In the genomic region with DNA sequence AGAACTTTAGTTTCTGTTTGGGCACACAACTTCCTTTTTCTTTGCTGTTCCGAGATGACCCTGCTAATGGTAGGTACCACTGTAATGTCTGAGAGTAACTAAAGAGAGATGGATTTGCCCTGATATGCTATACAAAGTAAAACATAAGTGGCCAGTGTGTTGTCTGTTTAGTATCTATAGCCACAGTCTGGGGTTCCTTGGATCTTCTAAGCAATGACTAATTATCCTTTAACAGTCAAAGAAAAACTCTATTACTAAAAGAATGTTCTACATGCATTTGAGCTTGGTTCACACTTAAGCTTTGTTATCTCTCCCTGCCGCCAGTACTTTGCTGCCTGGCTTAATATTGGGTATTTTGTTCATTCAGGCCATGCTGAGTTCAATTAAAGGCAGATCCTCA, we compare ENCODE assay signal across 21 cellular contexts.
DNase-seq lines count a peak whose midpoint lies in the region; ATAC-seq, FAIRE-seq and TF ChIP-seq lines count a peak whose summit lies in the region.
"Had no signal": no experiment of that assay in that cellular context is flagged by ENCODE, and none has a peak within 500 bp of the region (broad histone marks: within the 10 kb centered on the region; RNA-seq: fewer than 3 reads in every experiment).

No MANE protein-coding gene starts in this region.

- no peak overlapping the region for H2BK120ac ChIP-seq in neuronal stem cell (ENCODE audit: low read depth, low read length)

- no peak overlapping the region for H3K14ac ChIP-seq in neuronal stem cell (ENCODE audit: low read length)

- WGBS in right cardiac atrium = 60% methylated on average over 2 of the region's 2 CpGs
- no CpG with 5 or more reads among the region's 2 CpGs for WGBS in neuronal stem cell (ENCODE audit: extremely low coverage in 2 of 2, insufficient read length in 2 of 2, insufficient replicate concordance in 1 of 2), 2 donors

- no peaks in the 10 kb centered on the region for H3K36me3 Mint-ChIP-seq in astrocyte (ENCODE audit: low read depth, unreplicated experiment)
- H3K36me3 Mint-ChIP-seq: CD8-positive, alpha-beta memory T cell had no signal

- H3K27ac Mint-ChIP-seq in astrocyte (ENCODE audit: unreplicated experiment) = peak overlapping the region; percentile 16
- H3K27ac Mint-ChIP-seq: B cell; CD8-positive, alpha-beta memory T cell had no signal

- ATAC-seq in right cardiac atrium (no peak), GM21528 (IDR thresholded peaks at IDR 0.05; ENCODE audit: low FRiP score, unreplicated experiment) (no peak)
- ATAC-seq: GM12878 had no signal

- no peak overlapping the region for H2AK5ac ChIP-seq in neuronal stem cell (ENCODE audit: low read depth, low read length)

- H3K36me3 ChIP-seq in cardiac muscle cell (no peaks in the 10 kb centered on the region), astrocyte (ENCODE audit: insufficient read depth, low read length) (no peaks in the 10 kb centered on the region), neuronal stem cell (replicated peaks in 1 of 2; ENCODE audit: control insufficient read depth in 2 of 2, insufficient read depth in 2 of 2, low read length in 2 of 2) (no peaks in the 10 kb centered on the region)
- H3K36me3 ChIP-seq: BLaER1 treated with 17β-estradiol and CSF1 and Interleukin-3, amounts not matched to agents 10 nM and 100 nM had no signal

- H3K4ac ChIP-seq in neuronal stem cell (ENCODE audit: low read length) = no peak overlapping the region

- FAIRE-seq in astrocyte (lab: Jason Lieb, UNC) = no peak
- FAIRE-seq: GM12878, H54 had no signal

- no peak overlapping the region for H4K8ac ChIP-seq in neuronal stem cell (ENCODE audit: low read depth, low read length)

- TF ChIP-seq CTCF in cardiac muscle cell (IDR thresholded peaks at IDR 0.05; ENCODE audit: low read depth, low read length) (no peak), astrocyte (IDR thresholded peaks at IDR 0.05; ENCODE audit: insufficient read depth, low read depth, low read length) (no peak)

- H2BK12ac ChIP-seq in neuronal stem cell (ENCODE audit: low read length) = no peak overlapping the region

- no peaks in the 10 kb centered on the region for H4K20me1 ChIP-seq in astrocyte (ENCODE audit: insufficient read depth, low read length)
- H4K20me1 ChIP-seq: BLaER1 treated with 17β-estradiol and CSF1 and Interleukin-3, amounts not matched to agents 10 nM and 100 nM had no signal

- H2AFZ ChIP-seq in astrocyte (ENCODE audit: low read depth, low read length) (no peak overlapping the region), neuronal stem cell (ENCODE audit: low read length) (no peak overlapping the region)
- H2AFZ ChIP-seq: GM23248 had no signal

- H2BK5ac ChIP-seq in neuronal stem cell (ENCODE audit: low read length) = no peak overlapping the region

- H3K4me3 ChIP-seq in cardiac muscle cell (no peak overlapping the region), right cardiac atrium (ENCODE audit: low read length) (no peak overlapping the region), astrocyte (ENCODE audit: insufficient read depth, low read depth, low read length) (no peak overlapping the region), neuronal stem cell (ENCODE audit: low read length in 2 of 2) (no peak overlapping the region)
- H3K4me3 ChIP-seq: BLaER1 treated with 17β-estradiol and CSF1 and Interleukin-3, amounts not matched to agents 10 nM and 100 nM; GM12878; GM23248 had no signal

- no peaks in the 10 kb centered on the region for H3K27me3 Mint-ChIP-seq in astrocyte (ENCODE audit: low read depth, unreplicated experiment)
- H3K27me3 Mint-ChIP-seq: B cell; CD8-positive, alpha-beta memory T cell had no signal

- intact Hi-C loops in right cardiac atrium (cut with DNase I) = no loop called here

- peaks cover 14% of the 10 kb centered on the region for H3K4me1 Mint-ChIP-seq in astrocyte (ENCODE audit: low read depth, unreplicated experiment)
- H3K4me1 Mint-ChIP-seq: B cell; CD8-positive, alpha-beta memory T cell had no signal

- DNase-seq in cardiac muscle cell (ENCODE audit: low read depth in 1 of 2, low spot score in 1 of 2) (peak; percentile 12 to 14), right cardiac atrium (no peak), astrocyte (ENCODE audit: low read depth) (no peak), iris pigment epithelial cell (ENCODE audit: low read depth) (peak; percentile 59), AG08396 (ENCODE audit: low spot score) (no peak), iPS-NIHi11 (ENCODE audit: low spot score) (no peak), neuronal stem cell (ENCODE audit: low spot score) (no peak)
- DNase-seq: 8988T; CD8-positive, alpha-beta memory T cell; COR-L47; DMS 273 treated with DMSO at 0.1 percent for 48 hours; DMS53; DND-41; EL; GM23248; HCEC 1CT had no signal

- H3K79me2 ChIP-seq in astrocyte (ENCODE audit: insufficient read depth, low read length) = no peaks in the 10 kb centered on the region

- H3K27ac ChIP-seq in cardiac muscle cell (no peak overlapping the region), right cardiac atrium (ENCODE audit: low read length) (no peak overlapping the region), astrocyte (ENCODE audit: low read depth, low read length) (no peak overlapping the region), neuronal stem cell (replicated peaks; ENCODE audit: low read length) (no peak overlapping the region)
- H3K27ac ChIP-seq: BLaER1 treated with 17β-estradiol and CSF1 and Interleukin-3, amounts not matched to agents 10 nM and 100 nM; GM23248 had no signal

- no peak overlapping the region for H3K23ac ChIP-seq in neuronal stem cell (ENCODE audit: low read depth, low read length, poor library complexity)

- H3K4me3 Mint-ChIP-seq in astrocyte (ENCODE audit: unreplicated experiment) = no peak overlapping the region
- H3K4me3 Mint-ChIP-seq: B cell; CD8-positive, alpha-beta memory T cell had no signal

- no peak overlapping the region for H4K91ac ChIP-seq in neuronal stem cell (ENCODE audit: low read depth, low read length, poor library complexity)

- H3K18ac ChIP-seq in neuronal stem cell (ENCODE audit: low read length) = no peak overlapping the region

- H3K79me1 ChIP-seq in neuronal stem cell (ENCODE audit: low read depth, low read length) = no peaks in the 10 kb centered on the region

- no peaks in the 10 kb centered on the region for H3K9me3 ChIP-seq in cardiac muscle cell (ENCODE audit: low read depth)
- H3K9me3 ChIP-seq in right cardiac atrium (ENCODE audit: control insufficient read depth, low read length) = no peaks in the 10 kb centered on the region
- H3K9me3 ChIP-seq in astrocyte (ENCODE audit: insufficient read depth, low read depth, low read length) = no peaks in the 10 kb centered on the region
- no peaks in the 10 kb centered on the region for H3K9me3 ChIP-seq in neuronal stem cell (replicated peaks in 1 of 2; ENCODE audit: control insufficient read depth in 2 of 2, insufficient read depth in 1 of 2, low read depth in 1 of 2, low read length in 2 of 2)
- H3K9me3 ChIP-seq: BLaER1 treated with 17β-estradiol and CSF1 and Interleukin-3, amounts not matched to agents 10 nM and 100 nM had no signal

- H3K9me3 Mint-ChIP-seq in astrocyte (ENCODE audit: unreplicated experiment) = no peaks in the 10 kb centered on the region

- H3K4me1 ChIP-seq in cardiac muscle cell (ENCODE audit: low read depth) (no peaks in the 10 kb centered on the region), right cardiac atrium (ENCODE audit: control insufficient read depth, insufficient read depth, low read length) (no peaks in the 10 kb centered on the region), astrocyte (ENCODE audit: insufficient read depth, low read length) (peaks cover 12% of the 10 kb centered on the region), neuronal stem cell (ENCODE audit: control insufficient read depth in 2 of 2, insufficient read depth in 1 of 2, low read depth in 1 of 2, low read length in 2 of 2) (peaks cover 2 to 5% of the 10 kb centered on the region in 2 donors)
- H3K4me1 ChIP-seq: BLaER1 treated with 17β-estradiol and CSF1 and Interleukin-3, amounts not matched to agents 10 nM and 100 nM had no signal

- H3K4me2 ChIP-seq in astrocyte (ENCODE audit: low read length) (no peak overlapping the region), neuronal stem cell (ENCODE audit: insufficient read depth, low read length, poor library complexity, severe bottlenecking) (no peak overlapping the region)
- H3K4me2 ChIP-seq: BLaER1 treated with 17β-estradiol and CSF1 and Interleukin-3, amounts not matched to agents 10 nM and 100 nM had no signal

- no peak overlapping the region for H3K9ac ChIP-seq in astrocyte (ENCODE audit: low read length)
- no peak overlapping the region for H3K9ac ChIP-seq in neuronal stem cell (ENCODE audit: low read depth, low read length, poor library complexity)
- H3K9ac ChIP-seq: BLaER1 treated with 17β-estradiol and CSF1 and Interleukin-3, amounts not matched to agents 10 nM and 100 nM; GM23248 had no signal

- H3K27me3 ChIP-seq in cardiac muscle cell (no peaks in the 10 kb centered on the region), right cardiac atrium (ENCODE audit: control insufficient read depth, insufficient read depth) (no peaks in the 10 kb centered on the region), astrocyte (ENCODE audit: insufficient read depth, low read length) (no peaks in the 10 kb centered on the region), neuronal stem cell (ENCODE audit: control insufficient read depth in 3 of 3, insufficient read depth in 3 of 3, low read depth in 1 of 3, low read length in 3 of 3) (no peaks in the 10 kb centered on the region)
- H3K27me3 ChIP-seq: BLaER1 treated with 17β-estradiol and CSF1 and Interleukin-3, amounts not matched to agents 10 nM and 100 nM had no signal

- H2BK15ac ChIP-seq in neuronal stem cell (ENCODE audit: low read length) = no peak overlapping the region

Comparison
In these comparisons a context has a peak if more than half of its experiments do, and no peak if none do; other contexts are left out.
1. DNase-seq: peak in cardiac muscle cell (2 of 2) and iris pigment epithelial cell (single experiment); none in right cardiac atrium (0 of 3), astrocyte (single experiment), AG08396 (single experiment), iPS-NIHi11 (single experiment) and neuronal stem cell (single experiment).